In the genomic region with DNA sequence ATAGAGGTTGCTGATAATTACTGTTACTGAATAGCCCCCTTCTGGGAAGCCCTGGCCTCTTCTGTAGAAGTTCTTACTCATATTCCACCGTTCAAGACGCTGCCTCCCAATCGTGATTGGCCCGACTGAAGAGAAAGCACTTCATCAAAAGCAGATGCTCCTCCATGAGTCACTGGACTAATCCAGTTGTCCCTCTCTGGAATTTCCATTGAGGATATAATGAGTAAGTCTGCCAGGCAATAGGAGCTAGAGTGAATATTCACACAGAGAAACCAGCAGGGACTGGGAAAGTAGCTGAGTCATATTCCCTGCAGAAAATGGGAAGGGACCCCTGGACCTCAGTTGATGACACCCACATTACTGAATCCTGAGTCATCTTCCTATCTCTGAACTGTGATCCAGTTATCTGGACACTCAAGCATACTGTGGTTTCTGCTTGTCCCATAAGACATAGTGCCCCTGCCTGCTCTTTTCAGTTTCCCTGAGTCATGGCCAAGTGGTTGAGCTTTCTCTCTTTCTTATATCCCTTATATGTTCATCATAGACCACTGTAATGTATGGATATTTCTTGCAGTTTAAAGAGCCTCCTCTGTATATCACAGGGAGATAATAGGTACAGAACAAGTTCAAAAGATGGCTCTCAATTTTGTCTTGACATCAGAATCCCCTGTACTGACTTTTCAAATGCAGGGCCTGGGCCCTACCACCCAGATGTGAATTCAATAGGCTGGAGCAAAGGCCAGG, we compare ENCODE assay signal across 10 cellular contexts.
DNase-seq lines count a peak whose midpoint lies in the region; ATAC-seq and TF ChIP-seq lines count a peak whose summit lies in the region.
"Had no signal": no experiment of that assay in that cellular context is flagged by ENCODE, and none has a peak within 500 bp of the region (broad histone marks: within the 10 kb centered on the region; RNA-seq: fewer than 3 reads in every experiment).

No MANE protein-coding gene starts in this region.

- DNase-seq in GOT3 (lab: John Stamatoyannopoulos, UW) (peak; percentile 49), RPMI7951 (ENCODE audit: low read depth) (peak; percentile 100), retinal pigment epithelial cell (ENCODE audit: low read depth) (peak; percentile 24), putamen (ENCODE audit: low spot score) (no peak)
- DNase-seq in activated T-helper 1 cell treated with anti-CD3 and anti-CD28 coated beads, Interleukin-12 subunit alpha, Interleukin-12 subunit beta, Interleukin-2, Interleukin-4 antibody, amounts not matched to agents 30 ng/mL and 10 ng/mL and 1 ng/mL, durations not matched to agents 14 hours and 24 hours and 36 hours (ENCODE audit: low spot score): no peak
- no peak for DNase-seq in central memory CD4-positive, alpha-beta T cell
- no peak for DNase-seq in activated naive CD4-positive, alpha-beta T cell treated with anti-CD3 and anti-CD28 coated beads for 36 hours
- DNase-seq: heart right ventricle, NCI-H510A had no signal

- no peak overlapping the region for H3K4me3 Mint-ChIP-seq in activated T-helper 1 cell treated with anti-CD3 and anti-CD28 coated beads, Interleukin-12 subunit alpha, Interleukin-12 subunit beta, Interleukin-2, Interleukin-4 antibody, amounts not matched to agents 30 ng/mL and 10 ng/mL and 1 ng/mL, durations not matched to agents 14 hours and 24 hours and 36 hours
- no peak overlapping the region for H3K4me3 Mint-ChIP-seq in activated naive CD4-positive, alpha-beta T cell treated with anti-CD3 and anti-CD28 coated beads for 36 hours

- no peak overlapping the region for H3K4me3 ChIP-seq in retinal pigment epithelial cell (ENCODE audit: low read length)
- H3K4me3 ChIP-seq: heart right ventricle had no signal

- H3K27ac Mint-ChIP-seq in activated T-helper 1 cell treated with anti-CD3 and anti-CD28 coated beads, Interleukin-12 subunit alpha, Interleukin-12 subunit beta, Interleukin-2, Interleukin-4 antibody, amounts not matched to agents 30 ng/mL and 10 ng/mL and 1 ng/mL, durations not matched to agents 14 hours and 24 hours and 36 hours: no peak overlapping the region
- H3K27ac Mint-ChIP-seq in activated naive CD4-positive, alpha-beta T cell treated with anti-CD3 and anti-CD28 coated beads for 36 hours: no peak overlapping the region

- peak; percentile 10 for ATAC-seq in esophagus mucosa

- H3K36me3 Mint-ChIP-seq in activated T-helper 1 cell treated with anti-CD3 and anti-CD28 coated beads, Interleukin-12 subunit alpha, Interleukin-12 subunit beta, Interleukin-2, Interleukin-4 antibody, amounts not matched to agents 30 ng/mL and 10 ng/mL and 1 ng/mL, durations not matched to agents 14 hours and 24 hours and 36 hours (ENCODE audit: low read depth): no peaks in the 10 kb centered on the region
- H3K36me3 Mint-ChIP-seq in activated naive CD4-positive, alpha-beta T cell treated with anti-CD3 and anti-CD28 coated beads for 36 hours (ENCODE audit: low read depth): no peaks in the 10 kb centered on the region

- no peaks in the 10 kb centered on the region for H3K4me1 Mint-ChIP-seq in activated T-helper 1 cell treated with anti-CD3 and anti-CD28 coated beads, Interleukin-12 subunit alpha, Interleukin-12 subunit beta, Interleukin-2, Interleukin-4 antibody, amounts not matched to agents 30 ng/mL and 10 ng/mL and 1 ng/mL, durations not matched to agents 14 hours and 24 hours and 36 hours (ENCODE audit: low read depth)
- H3K4me1 Mint-ChIP-seq in activated naive CD4-positive, alpha-beta T cell treated with anti-CD3 and anti-CD28 coated beads for 36 hours (ENCODE audit: low read depth): no peaks in the 10 kb centered on the region

- TF ChIP-seq CTCF in retinal pigment epithelial cell (conservative IDR thresholded peaks at IDR 0.05; ENCODE audit: low read depth, low read length): no peak

- CTCF ChIA-PET in activated naive CD4-positive, alpha-beta T cell treated with anti-CD3 and anti-CD28 coated beads for 36 hours (lab: Charles Lee): no interaction called here

- H3K27me3 Mint-ChIP-seq in activated T-helper 1 cell treated with anti-CD3 and anti-CD28 coated beads, Interleukin-12 subunit alpha, Interleukin-12 subunit beta, Interleukin-2, Interleukin-4 antibody, amounts not matched to agents 30 ng/mL and 10 ng/mL and 1 ng/mL, durations not matched to agents 14 hours and 24 hours and 36 hours (ENCODE audit: insufficient read depth): no peaks in the 10 kb centered on the region
- peaks cover 3% of the 10 kb centered on the region for H3K27me3 Mint-ChIP-seq in activated naive CD4-positive, alpha-beta T cell treated with anti-CD3 and anti-CD28 coated beads for 36 hours (ENCODE audit: low read depth)

- intact Hi-C loops in activated T-helper 1 cell treated with anti-CD3 and anti-CD28 coated beads, Interleukin-12 subunit alpha, Interleukin-12 subunit beta, Interleukin-2, Interleukin-4 antibody, amounts not matched to agents 30 ng/mL and 10 ng/mL and 1 ng/mL, durations not matched to agents 14 hours and 24 hours and 36 hours (cut with micrococcal nuclease): no loop called here
- intact Hi-C loops in activated naive CD4-positive, alpha-beta T cell treated with anti-CD3 and anti-CD28 coated beads for 36 hours (cut with micrococcal nuclease): no loop called here

- H3K9me3 Mint-ChIP-seq in activated T-helper 1 cell treated with anti-CD3 and anti-CD28 coated beads, Interleukin-12 subunit alpha, Interleukin-12 subunit beta, Interleukin-2, Interleukin-4 antibody, amounts not matched to agents 30 ng/mL and 10 ng/mL and 1 ng/mL, durations not matched to agents 14 hours and 24 hours and 36 hours: no peaks in the 10 kb centered on the region
- H3K9me3 Mint-ChIP-seq in activated naive CD4-positive, alpha-beta T cell treated with anti-CD3 and anti-CD28 coated beads for 36 hours: no peaks in the 10 kb centered on the region

Comparison
In these comparisons a context has a peak if more than half of its experiments do, and no peak if none do; other contexts are left out.
1. DNase-seq: peak in GOT3 (single experiment), RPMI7951 (single experiment) and retinal pigment epithelial cell (single experiment); none in activated T-helper 1 cell treated with anti-CD3 and anti-CD28 coated beads, Interleukin-12 subunit alpha, Interleukin-12 subunit beta, Interleukin-2, Interleukin-4 antibody, amounts not matched to agents 30 ng/mL and 10 ng/mL and 1 ng/mL, durations not matched to agents 14 hours and 24 hours and 36 hours (single experiment), central memory CD4-positive, alpha-beta T cell (single experiment), putamen (single experiment) and activated naive CD4-positive, alpha-beta T cell treated with anti-CD3 and anti-CD28 coated beads for 36 hours (single experiment).